Comparison of ENCODE assay signal across 25 cellular contexts in genomic region chr6:122122202-122122601, GRCh38.
"Had no signal": no experiment of that assay in that cellular context is flagged by ENCODE, and none has a peak within 500 bp of the region (broad histone marks: within the 10 kb centered on the region; RNA-seq: fewer than 3 reads in every experiment).

No MANE protein-coding gene starts in this region.

- H3K4me3 ChIP-seq: MG63, SJSA1 had no signal

- H3K36me3 ChIP-seq: MG63, SJSA1 had no signal

- DNase-seq: IMR-90, Karpas-422, KG1, MG63, NCI-H1092, NCI-H1105 treated with DMSO at 0.1 percent for 48 hours, NCI-H1417 treated with DMSO at 0.1 percent for 48 hours, NCI-H146, NCI-H1694 treated with DMSO at 0.1 percent for 48 hours, NCI-H1930, NCI-H2081, NCI-H2107, NCI-H2171, NCI-H226, NCI-H446, NCI-H510A, NCI-H524 treated with DMSO at 0.1 percent for 48 hours, NCI-H69, NCI-H774, Right ventricle myocardium superior, RPMI8226, SIG-M5, SK-N-SH had no signal

- H3K4me1 ChIP-seq: SJSA1 had no signal

- H3K27ac ChIP-seq: SJSA1 had no signal

- H3K4me2 ChIP-seq: SK-N-SH had no signal

- H3K9me2 ChIP-seq: SK-N-SH had no signal

- H3K27me3 ChIP-seq: MG63, SJSA1 had no signal

- ATAC-seq: HepG2 had no signal

- H3K9me3 ChIP-seq: MG63, SJSA1, SK-N-SH had no signal
